In the genomic region with DNA sequence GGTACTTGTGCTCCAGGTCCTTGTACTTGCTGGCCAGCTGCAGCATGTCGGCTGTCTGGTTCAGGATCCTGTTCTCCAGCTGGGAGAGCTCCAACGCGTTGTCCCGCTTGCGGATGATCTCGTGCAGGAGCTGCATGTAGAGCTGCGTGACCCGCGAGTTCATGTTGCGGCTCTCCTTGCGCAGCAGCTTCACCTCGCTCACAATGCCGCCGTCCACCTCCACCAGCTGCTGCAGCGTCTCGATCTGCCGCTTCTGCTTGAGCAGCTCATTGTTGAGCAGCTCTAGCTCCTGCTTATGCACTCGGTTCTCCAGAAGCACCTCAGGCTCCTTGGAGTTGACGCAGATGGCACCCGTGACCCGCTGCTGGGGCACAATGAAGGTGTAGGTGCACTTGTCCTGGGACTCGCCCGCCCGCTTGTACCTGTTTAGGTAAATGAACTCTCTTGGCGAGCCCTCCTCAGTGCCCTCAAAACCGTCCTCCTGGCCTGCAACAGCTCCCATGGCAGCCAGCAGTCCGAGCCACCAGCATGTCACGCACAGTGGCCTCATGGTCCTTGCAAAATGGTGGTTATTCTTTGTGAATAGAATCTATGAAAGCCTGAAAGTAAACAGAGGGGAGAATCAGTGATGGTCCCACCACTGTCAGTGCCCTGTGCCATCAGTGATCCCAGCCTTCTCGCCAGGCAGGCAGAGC, we compare ENCODE assay signal across 18 cellular contexts. TPM values are rescaled to one million over a fixed set of nuclear protein-coding genes. Genes with fewer than 3 reads are reported as not detected.
DNase-seq lines count a peak whose midpoint lies in the region; ATAC-seq, FAIRE-seq and TF ChIP-seq lines count a peak whose summit lies in the region.
"Had no signal": no experiment of that assay in that cellular context is flagged by ENCODE, and none has a peak within 500 bp of the region (broad histone marks: within the 10 kb centered on the region; RNA-seq: fewer than 3 reads in every experiment).

No MANE protein-coding gene starts in this region.

- peak overlapping the region; percentile 34 to 92 for H3K27ac ChIP-seq in breast epithelium
- H3K27ac ChIP-seq in mammary epithelial cell (ENCODE audit: insufficient read depth, low read depth, low read length): no peak overlapping the region
- no peak overlapping the region for H3K27ac ChIP-seq in H1 (ENCODE audit: low read depth, low read length)
- H3K27ac ChIP-seq in psoas muscle: peak overlapping the region; percentile 23
- peak overlapping the region; percentile 20 to 35 for H3K27ac ChIP-seq in tibial artery
- H3K27ac ChIP-seq: 22Rv1, BLaER1 had no signal

- H4K20me1 ChIP-seq in mammary epithelial cell (ENCODE audit: insufficient read depth, low read length) (no peaks in the 10 kb centered on the region), H1 (replicated peaks in 1 of 2; ENCODE audit: control insufficient read depth in 1 of 2, insufficient read depth in 2 of 2, low read length in 2 of 2) (peaks cover 0 to 8% of the 10 kb centered on the region in 2 experiments)

- H3K4me2 ChIP-seq in mammary epithelial cell (ENCODE audit: insufficient read depth, low read depth, low read length) (no peak overlapping the region), H1 (ENCODE audit: insufficient read depth in 1 of 2, low read depth in 2 of 2, low read length in 2 of 2) (no peak overlapping the region)
- H3K4me2 ChIP-seq: BLaER1 had no signal

- FAIRE-seq in H1 (lab: Jason Lieb, UNC): no peak

- no peak overlapping the region for H3K56ac ChIP-seq in H1 (replicated peaks; ENCODE audit: insufficient read length, low read depth, low read length)

- H2BK120ac ChIP-seq in H1 (replicated peaks; ENCODE audit: low read depth, low read length): no peak overlapping the region

- H3K36me3 ChIP-seq in breast epithelium (no peaks in the 10 kb centered on the region), mammary epithelial cell (ENCODE audit: insufficient read depth, low read length) (no peaks in the 10 kb centered on the region), H1 (ENCODE audit: control insufficient read depth in 2 of 4, insufficient read depth in 4 of 4, low read length in 3 of 4) (no peaks in the 10 kb centered on the region), psoas muscle (ENCODE audit: insufficient read depth in 1 of 2, low read depth in 1 of 2) (peaks cover 0 to 60% of the 10 kb centered on the region in 2 donors), tibial artery (peaks cover 0 to 18% (median 13%) of the 10 kb centered on the region in 3 donors)

- no peak overlapping the region for H3K18ac ChIP-seq in H1 (ENCODE audit: extremely low read depth, low read length)

- H4K5ac ChIP-seq in H1 (ENCODE audit: insufficient read length, low read depth, low read length): no peak overlapping the region

- CTCF ChIA-PET in mammary epithelial cell (lab: Charles Lee; ENCODE audit: low non-redundant PET) (no interaction called here), H1 (lab: Charles Lee; ENCODE audit: partially characterized antibody) (interaction anchor here (0.7 to 1.0 kb wide), 3 partner anchors 13 to 29 kb away, joined by 3 to 4 read pairs (median 3); no protein-coding TSS in a partner anchor)

- peaks cover 12 to 25% of the 10 kb centered on the region in 2 donors for H3K4me1 ChIP-seq in breast epithelium
- H3K4me1 ChIP-seq in mammary epithelial cell (ENCODE audit: insufficient read depth, low read length): peaks cover 7% of the 10 kb centered on the region
- H3K4me1 ChIP-seq in H1 (replicated peaks in 1 of 4; ENCODE audit: control insufficient read depth in 3 of 4, insufficient read depth in 4 of 4, low read length in 3 of 4): peaks cover 6 to 20% (median 14%) of the 10 kb centered on the region in 4 experiments
- peaks cover 34% of the 10 kb centered on the region for H3K4me1 ChIP-seq in psoas muscle
- peaks cover 0 to 32% (median 11%) of the 10 kb centered on the region in 4 donors for H3K4me1 ChIP-seq in tibial artery

- 85% methylated on average over 16 of the region's 29 CpGs for WGBS in mammary epithelial cell (ENCODE audit: low coverage, missing lambda C conversion rate)
- WGBS in H1 (ENCODE audit: extremely low coverage in 1 of 2, insufficient coverage in 1 of 2, insufficient read length in 1 of 2, insufficient replicate concordance in 2 of 2, low coverage in 1 of 2, low lambda C conversion rate in 2 of 2, missing lambda C conversion rate in 1 of 2), 2 experiments: 97% methylated on average over 29 of the region's 29 CpGs; no CpG with 5 or more reads in 1 of the 2 experiments
- 65 to 81% (median 67%) methylated on average over 29 of the region's 29 CpGs for WGBS in psoas muscle, 3 donors

- H3K27me3 ChIP-seq in breast epithelium (no peaks in the 10 kb centered on the region), mammary epithelial cell (ENCODE audit: insufficient read depth, low read length) (peaks cover 8% of the 10 kb centered on the region), H1 (replicated peaks in 1 of 4; ENCODE audit: control insufficient read depth in 3 of 4, extremely low read depth in 1 of 4, insufficient read depth in 3 of 4, low read length in 3 of 4) (no peaks in the 10 kb centered on the region), psoas muscle (ENCODE audit: insufficient read depth in 3 of 3, low read length in 2 of 3) (no peaks in the 10 kb centered on the region), tibial artery (no peaks in the 10 kb centered on the region)
- H3K27me3 ChIP-seq: BLaER1 had no signal

- peak overlapping the region; percentile 12 for H2BK5ac ChIP-seq in H1 (ENCODE audit: low read depth, low read length)

- no peak overlapping the region for H2AK5ac ChIP-seq in H1 (ENCODE audit: low read depth, low read length)

- H3K79me2 ChIP-seq in mammary epithelial cell (ENCODE audit: insufficient read depth, low read length) (no peaks in the 10 kb centered on the region), H1 (ENCODE audit: control insufficient read depth in 1 of 2, insufficient read depth in 2 of 2, low read length in 2 of 2) (no peaks in the 10 kb centered on the region)

- TF ChIP-seq RAD21 in H1 (IDR thresholded peaks at IDR 0.05 in 1 of 2, conservative IDR thresholded peaks at IDR 0.05 in 1 of 2; ENCODE audit: low read depth in 2 of 2, low read length in 2 of 2): no peak

- H3K79me1 ChIP-seq in H1 (ENCODE audit: low read depth, low read length): peaks cover 4% of the 10 kb centered on the region; the same call in 1 of the 2 replicates

- POLR2A ChIA-PET in H1 (lab: Charles Lee; ENCODE audit: partially characterized antibody): interaction anchor here (0.8 kb wide), 1 partner anchor 56 kb away, joined by 3 read pairs; no protein-coding TSS in a partner anchor

- dilution Hi-C loops in mammary epithelial cell (cut with HindIII; ENCODE audit: low sequenced_read_pairs): no loop called here

- H3K9me3 ChIP-seq in breast epithelium (no peaks in the 10 kb centered on the region), mammary epithelial cell (replicated peaks; ENCODE audit: insufficient read depth, low read length) (no peaks in the 10 kb centered on the region), H1 (ENCODE audit: insufficient read depth in 2 of 2, low read depth in 1 of 2, low read length in 1 of 2) (no peaks in the 10 kb centered on the region), psoas muscle (no peaks in the 10 kb centered on the region), tibial artery (no peaks in the 10 kb centered on the region)
- H3K9me3 ChIP-seq: BLaER1 had no signal

- H2BK15ac ChIP-seq in H1 (ENCODE audit: low read length): no peak overlapping the region

- no TSS peak for BruUV-seq in mammary epithelial cell (replicated peaks; lab: Mats Ljungman, UMichigan)

- ATAC-seq in psoas muscle: peak; percentile 32 to 55 (median 50)
- no peak for ATAC-seq in GM18505 (IDR thresholded peaks at IDR 0.05; ENCODE audit: unreplicated experiment)
- ATAC-seq: Panc1 had no signal

- TF ChIP-seq POLR2A in breast epithelium (IDR thresholded peaks at IDR 0.05) (no peak), H1 (IDR thresholded peaks at IDR 0.05; ENCODE audit: control extremely low read depth in 1 of 2, low read depth in 2 of 2, low read length in 2 of 2) (no peak), GM18505 (IDR thresholded peaks at IDR 0.05; ENCODE audit: borderline replicate concordance, extremely low read depth, insufficient read depth, insufficient read length) (no peak)

- H2AFZ ChIP-seq in mammary epithelial cell (ENCODE audit: low read depth, low read length) (no peak overlapping the region), H1 (ENCODE audit: low read length) (no peak overlapping the region)

- no peak overlapping the region for H2BK12ac ChIP-seq in H1 (ENCODE audit: low read depth, low read length)

- no peaks in the 10 kb centered on the region for H3K23me2 ChIP-seq in H1 (ENCODE audit: low read depth, low read length)

- intact Hi-C loops in breast epithelium (cut with DNase I; ENCODE audit: low total_unique reads) (no loop called here), mammary epithelial cell (cut with micrococcal nuclease) (no loop called here), psoas muscle (cut with DNase I) (loop anchor here in 1 of 2 donors (5.0 kb wide), 1 partner anchor 121 kb away; no protein-coding TSS in a partner anchor), tibial artery (cut with DNase I; ENCODE audit: low total_unique reads) (no loop called here)

- H4K91ac ChIP-seq in H1 (replicated peaks; ENCODE audit: insufficient read length, low read length): no peak overlapping the region

- no peak overlapping the region for H3K14ac ChIP-seq in H1 (ENCODE audit: insufficient read length)

- H3K4me3 ChIP-seq in breast epithelium (no peak overlapping the region), mammary epithelial cell (replicated peaks in 1 of 3; ENCODE audit: insufficient read depth in 1 of 3, low read depth in 2 of 3, low read length in 3 of 3) (no peak overlapping the region), H1 (ENCODE audit: extremely low read depth in 1 of 4, insufficient read depth in 2 of 4, low read depth in 3 of 4, low read length in 4 of 4) (no peak overlapping the region), psoas muscle (no peak overlapping the region), tibial artery (no peak overlapping the region)
- H3K4me3 ChIP-seq: BLaER1 had no signal

- in situ Hi-C loops in mammary epithelial cell (cut with MboI; ENCODE audit: low sequenced_read_pairs in 2 of 2): no loop called here

- no peak overlapping the region for H3K23ac ChIP-seq in H1 (ENCODE audit: insufficient read length)

- peak overlapping the region; percentile 4; the same call in 1 of the 2 replicates for H4K8ac ChIP-seq in H1 (ENCODE audit: extremely low read depth, insufficient read depth, low read length)

- no peak overlapping the region for H2BK20ac ChIP-seq in H1 (ENCODE audit: low read length)

- no peak for TF ChIP-seq CTCF in breast epithelium (IDR thresholded peaks at IDR 0.05)
- no peak for TF ChIP-seq CTCF in mammary epithelial cell (conservative IDR thresholded peaks at IDR 0.05 in 1 of 2, IDR thresholded peaks at IDR 0.05 in 1 of 2; ENCODE audit: extremely low read depth in 1 of 2, insufficient read depth in 1 of 2, low read depth in 1 of 2, low read length in 2 of 2)
- TF ChIP-seq CTCF in H1 (IDR thresholded peaks at IDR 0.05; ENCODE audit: control extremely low read depth in 1 of 3, insufficient read depth in 1 of 3, low read depth in 1 of 3, low read length in 3 of 3): no peak
- TF ChIP-seq CTCF in psoas muscle (IDR thresholded peaks at IDR 0.05): no peak
- TF ChIP-seq CTCF in tibial artery (IDR thresholded peaks at IDR 0.05): no peak

- DNase-seq in breast epithelium (ENCODE audit: low spot score in 2 of 2) (no peak), mammary epithelial cell (no peak), H1 (ENCODE audit: low read depth in 1 of 2, low spot score in 2 of 2) (no peak), psoas muscle (no peak), tibial artery (no peak), iPS-NIHi7 (ENCODE audit: extremely low spot score) (no peak), NCI-H1092 treated with DMSO at 0.1 percent for 48 hours (lab: John Stamatoyannopoulos, UW) (no peak)
- DNase-seq: CD8-positive, alpha-beta memory T cell; H7; IMR-90; NCI-H1436 treated with DMSO at 0.1 percent for 48 hours; NCI-H2081; NCI-H510A treated with DMSO at 0.1 percent for 48 hours; SHP77 had no signal

- no peak overlapping the region for H3K9ac ChIP-seq in mammary epithelial cell (ENCODE audit: insufficient read depth, low read length)
- no peak overlapping the region for H3K9ac ChIP-seq in H1 (replicated peaks in 1 of 4; ENCODE audit: extremely low read depth in 1 of 4, low read depth in 3 of 4, low read length in 3 of 4)
- H3K9ac ChIP-seq: BLaER1 had no signal

- no peak for TF ChIP-seq EP300 in H1 (IDR thresholded peaks at IDR 0.05; ENCODE audit: borderline replicate concordance in 1 of 2, low read depth in 2 of 2, low read length in 2 of 2)

- no peak overlapping the region for H3K4ac ChIP-seq in H1 (replicated peaks; ENCODE audit: insufficient read length, low read depth, low read length)

RNA-seq across cellular contexts. Expression of a gene that starts 14.1 kb away (rescaled TPM):
- 10 to 100 TPM; 30.9 to 61.8 (median 51.8) TPM for total RNA-seq in breast epithelium
- total RNA-seq in mammary epithelial cell: 1 to 10 TPM in 1 of 2 donors, not detected in 1; 1.5 TPM
- polyA plus RNA-seq in mammary epithelial cell: not detected
- polyA minus RNA-seq in mammary epithelial cell: not detected
- 10.6 and 10.7 TPM in 2 replicates for total RNA-seq in H1 (2021; fragmentation: NEBNext Ultra II Directional; extraction: Animal tissue kit (Norgen Biotek cat#: 25700))
- polyA plus RNA-seq in H1 (2011; rRNA removed): 5.9 and 9.0 TPM in 2 replicates
- polyA plus RNA-seq in H1 (2011; cell fraction: cytosol; rRNA removed): 6.6 TPM
- polyA plus RNA-seq in H1 (2011; cell fraction: nucleus; rRNA removed): 9.4 TPM
- polyA plus RNA-seq in H1 (2012, experiment 1 of 2): 8.3 to 10.8 TPM (median 9.8 TPM) in 4 replicates
- 8.0 TPM for polyA plus RNA-seq in H1 (2012, experiment 2 of 2)
- polyA plus RNA-seq in H1 (2013, experiment 1 of 2): 13.4 TPM
- 17.1 TPM for polyA plus RNA-seq in H1 (2013, experiment 2 of 2)
- polyA minus RNA-seq in H1 (2011; rRNA and poly(A)+ RNA removed): 6.5 and 10.3 TPM in 2 replicates
- 10.8 TPM for polyA minus RNA-seq in H1 (2011; cell fraction: cytosol; rRNA and poly(A)+ RNA removed)
- polyA minus RNA-seq in H1 (2011; cell fraction: nucleus; rRNA and poly(A)+ RNA removed): 3.5 TPM
- 100 to 1,000 TPM in 1 of 4 donors, 10 to 100 TPM in 3; 12.6 to 208 (median 19.0) TPM for total RNA-seq in psoas muscle
- polyA plus RNA-seq in psoas muscle: 10 to 100 TPM in 2 of 3 donors, 1 to 10 TPM in 1; 8.9 to 22.3 (median 11.2) TPM
- total RNA-seq: CD8-positive, alpha-beta memory T cell had no signal
- polyA plus RNA-seq: CD8-positive, alpha-beta memory T cell had no signal

Comparison
In these comparisons a context has a peak if more than half of its experiments do, and no peak if none do; other contexts are left out.
1. H3K27ac ChIP-seq: peak in breast epithelium (2 of 2), psoas muscle (single experiment) and tibial artery (2 of 2); none in mammary epithelial cell (single experiment) and H1 (single experiment).